Comparison of ENCODE assay signal across 16 cellular contexts in genomic region chr20:21272279-21272678, GRCh38. TPM values are rescaled to one million over a fixed set of nuclear protein-coding genes. Genes with fewer than 3 reads are reported as not detected.
DNase-seq lines count a peak whose midpoint lies in the region; ATAC-seq and TF ChIP-seq lines count a peak whose summit lies in the region.
"Had no signal": no experiment of that assay in that cellular context is flagged by ENCODE, and none has a peak within 500 bp of the region (broad histone marks: within the 10 kb centered on the region; RNA-seq: fewer than 3 reads in every experiment).

No MANE protein-coding gene starts in this region.

- H3K9me3 Mint-ChIP-seq in H9 (peaks cover 0 to 4% of the 10 kb centered on the region in 2 experiments; a peak in 2 of 5 replicates), mesothelial cell of epicardium (peaks cover 5% of the 10 kb centered on the region)

- H3K23ac ChIP-seq in IMR-90 (ENCODE audit: low read depth, low read length) (no peak overlapping the region), H9 (ENCODE audit: insufficient read length, low read depth, low read length) (no peak overlapping the region)

- H3K27ac Mint-ChIP-seq in H9 (no peak overlapping the region), mesothelial cell of epicardium (no peak overlapping the region)

- H3K9ac ChIP-seq in IMR-90 (ENCODE audit: low read depth, low read length) (no peak overlapping the region), H9 (ENCODE audit: extremely low read depth, insufficient read length, low read length) (no peak overlapping the region)

- H3K4me3 ChIP-seq in IMR-90 (ENCODE audit: insufficient read depth, low read depth, low read length), result no peak overlapping the region
- H3K4me3 ChIP-seq: ascending aorta, psoas muscle, stomach had no signal

- no peak overlapping the region for H4K8ac ChIP-seq in IMR-90 (ENCODE audit: low read depth in 2 of 2, low read length in 2 of 2)
- no peak overlapping the region for H4K8ac ChIP-seq in H9 (replicated peaks; ENCODE audit: insufficient read length, low read depth, low read length)

- H4K91ac ChIP-seq in IMR-90 (ENCODE audit: insufficient read depth, low read depth, low read length), result no peak overlapping the region
- H4K91ac ChIP-seq in H9 (ENCODE audit: insufficient read length, low read depth, low read length), result no peak overlapping the region

- H3K79me2 ChIP-seq in H9 (ENCODE audit: insufficient read depth, low read length), result no peaks in the 10 kb centered on the region

- H2BK5ac ChIP-seq in IMR-90 (ENCODE audit: low read depth, low read length, poor library complexity, severe bottlenecking), result no peak overlapping the region
- no peak overlapping the region for H2BK5ac ChIP-seq in H9 (ENCODE audit: insufficient read length, low read length)

- in situ Hi-C loops in IMR-90 (cut with MboI; ENCODE audit: low sequenced_read_pairs), result no loop called here

- no peak overlapping the region for H3K18ac ChIP-seq in IMR-90 (ENCODE audit: low read depth, low read length)
- H3K18ac ChIP-seq in H9 (ENCODE audit: insufficient read length, low read depth, low read length), result no peak overlapping the region

- dilution Hi-C loops in IMR-90 (cut with HindIII; ENCODE audit: low sequenced_read_pairs, unreplicated experiment), result no loop called here

- H3K9me3 ChIP-seq in IMR-90 (ENCODE audit: control insufficient read depth, insufficient read depth, low read length), result 0 out of 2 replicates have a peak, but pooled peaks cover 2% of the 10 kb centered on the region
- H3K9me3 ChIP-seq in H9 (ENCODE audit: control insufficient read depth, low read depth, low read length), result no peaks in the 10 kb centered on the region
- H3K9me3 ChIP-seq: ascending aorta, psoas muscle had no signal

- H2BK120ac ChIP-seq in IMR-90 (ENCODE audit: low read depth, low read length), result no peak overlapping the region
- no peak overlapping the region for H2BK120ac ChIP-seq in H9 (ENCODE audit: low read depth, low read length, poor library complexity, severe bottlenecking)

- no peaks in the 10 kb centered on the region for H4K20me1 ChIP-seq in IMR-90 (ENCODE audit: insufficient read depth, low read length)
- no peaks in the 10 kb centered on the region for H4K20me1 ChIP-seq in H9 (ENCODE audit: control insufficient read depth, insufficient read depth, insufficient read length)

- H2AK5ac ChIP-seq in IMR-90 (ENCODE audit: low read depth, low read length) (no peak overlapping the region), H9 (ENCODE audit: insufficient read length, low read length) (no peak overlapping the region)

- H4K5ac ChIP-seq in IMR-90 (ENCODE audit: low read depth, low read length) (no peak overlapping the region), H9 (ENCODE audit: insufficient read length, low read depth, low read length) (no peak overlapping the region)

- BruUV-seq in IMR-90 (replicated peaks; lab: Mats Ljungman, UMichigan), result no TSS peak

- CTCF ChIA-PET in IMR-90 (lab: Yijun Ruan, JAX), result no interaction called here

- DNase-seq in IMR-90 (peak; percentile 51), renal cortical epithelial cell (ENCODE audit: low read depth) (peak; percentile 44), H9 (no peak), mesothelial cell of epicardium (ENCODE audit: low spot score in 2 of 2, unreplicated experiment in 2 of 2) (no peak), NCI-H1694 treated with DMSO at 0.1 percent for 48 hours (lab: John Stamatoyannopoulos, UW) (no peak)
- DNase-seq: COR-L47; GOT3; midbrain; NCI-H510A; psoas muscle; stimulated activated CD4-positive, alpha-beta T cell treated with anti-CD3 and anti-CD28 coated beads, Interleukin-4, amount 100 ng/mL, for 1 hour; stomach had no signal

- no peak for TF ChIP-seq POLR2A in IMR-90 (IDR thresholded peaks at IDR 0.05; ENCODE audit: low read depth, low read length)

- H3K23me2 ChIP-seq in H9 (ENCODE audit: insufficient read length, low read depth, low read length, poor library complexity, severe bottlenecking), result no peaks in the 10 kb centered on the region

- H3T11ph ChIP-seq in H9 (ENCODE audit: low read length), result no peak overlapping the region

- peaks cover 8% of the 10 kb centered on the region for H3K27me3 ChIP-seq in IMR-90 (ENCODE audit: control insufficient read depth, insufficient read depth, low read length)
- H3K27me3 ChIP-seq in H9 (ENCODE audit: insufficient read depth, low read length), result no peaks in the 10 kb centered on the region
- H3K27me3 ChIP-seq: ascending aorta, stomach had no signal

- POLR2A ChIA-PET in IMR-90 (lab: Charles Lee; ENCODE audit: unreplicated experiment), result no interaction called here

- intact Hi-C loops in IMR-90 (cut with micrococcal nuclease), result no loop called here

- H3K4me2 ChIP-seq in IMR-90 (ENCODE audit: low read depth, low read length) (no peak overlapping the region), H9 (ENCODE audit: insufficient read depth, insufficient read length, low read length) (no peak overlapping the region)

- no peak overlapping the region for H2AK9ac ChIP-seq in IMR-90 (replicated peaks; ENCODE audit: low read depth, low read length, poor library complexity)

- no peaks in the 10 kb centered on the region for H3K4me1 Mint-ChIP-seq in H9
- H3K4me1 Mint-ChIP-seq in mesothelial cell of epicardium, result no peaks in the 10 kb centered on the region

- TF ChIP-seq RAD21 in IMR-90 (IDR thresholded peaks at IDR 0.05; ENCODE audit: low read length), result no peak

- H2BK20ac ChIP-seq in IMR-90 (ENCODE audit: low read depth, low read length), result no peak overlapping the region
- H2BK20ac ChIP-seq in H9 (ENCODE audit: low read depth, low read length, poor library complexity, severe bottlenecking), result no peak overlapping the region

- no peak for TF ChIP-seq CTCF in IMR-90 (conservative IDR thresholded peaks at IDR 0.05; ENCODE audit: low read depth, low read length)
- no peak for TF ChIP-seq CTCF in H9 (conservative IDR thresholded peaks at IDR 0.05)
- no peak for TF ChIP-seq CTCF in mesothelial cell of epicardium (IDR thresholded peaks at IDR 0.05; ENCODE audit: unreplicated experiment)

- no peak overlapping the region for H2AFZ ChIP-seq in IMR-90 (replicated peaks; ENCODE audit: low read length, poor library complexity)
- no peak overlapping the region for H2AFZ ChIP-seq in H9 (ENCODE audit: low read length)

- H2BK12ac ChIP-seq in H9 (ENCODE audit: insufficient read length, low read depth, low read length), result no peak overlapping the region

- no peak overlapping the region for H3K4ac ChIP-seq in IMR-90 (ENCODE audit: low read depth, low read length)
- H3K4ac ChIP-seq in H9 (ENCODE audit: low read depth, low read length), result no peak overlapping the region

- no peaks in the 10 kb centered on the region for H3K9me1 ChIP-seq in IMR-90 (ENCODE audit: insufficient read depth, low read length)

- H3K36me3 Mint-ChIP-seq in H9 (ENCODE audit: insufficient read depth in 1 of 3, low read depth in 3 of 3) (peaks cover 0 to 3% (median 0%) of the 10 kb centered on the region in 3 experiments; a peak in 2 of 7 replicates), mesothelial cell of epicardium (no peaks in the 10 kb centered on the region)

- no peak overlapping the region for H3K56ac ChIP-seq in IMR-90 (ENCODE audit: extremely low read depth, insufficient read depth, low read length)
- no peak overlapping the region for H3K56ac ChIP-seq in H9 (ENCODE audit: insufficient read length, low read depth, low read length)

- H3K27me3 Mint-ChIP-seq in H9 (ENCODE audit: low read depth) (no peaks in the 10 kb centered on the region; the same call in none of the 2 replicates), mesothelial cell of epicardium (ENCODE audit: low read depth) (peaks cover 34% of the 10 kb centered on the region)

- no peak overlapping the region for H3K14ac ChIP-seq in IMR-90 (replicated peaks; ENCODE audit: low read depth, low read length)
- no peak overlapping the region for H3K14ac ChIP-seq in H9 (ENCODE audit: insufficient read depth, low read length)

- H3K4me3 Mint-ChIP-seq in H9 (no peak overlapping the region), mesothelial cell of epicardium (no peak overlapping the region)

- H3K27ac ChIP-seq in IMR-90 (ENCODE audit: insufficient read depth, low read length) (no peak overlapping the region), H9 (ENCODE audit: insufficient read length, low read depth, low read length) (no peak overlapping the region)
- H3K27ac ChIP-seq: ascending aorta, psoas muscle, stomach had no signal

- H2BK15ac ChIP-seq in IMR-90 (ENCODE audit: low read depth, low read length) (no peak overlapping the region), H9 (ENCODE audit: low read depth, low read length) (no peak overlapping the region)

- no peaks in the 10 kb centered on the region for H3K79me1 ChIP-seq in IMR-90 (ENCODE audit: low read depth in 1 of 2, low read length in 2 of 2)
- H3K79me1 ChIP-seq in H9 (ENCODE audit: insufficient read depth, low read depth, low read length, poor library complexity, severe bottlenecking), result no peaks in the 10 kb centered on the region

- ATAC-seq in GM19023 (IDR thresholded peaks at IDR 0.05; ENCODE audit: unreplicated experiment) (peak; percentile 64), HG02610 (IDR thresholded peaks at IDR 0.05; ENCODE audit: unreplicated experiment) (peak; percentile 53), IMR-90 (ENCODE audit: low read depth) (peak; percentile 49; the same call in 1 of the 2 replicates), HG03135 (IDR thresholded peaks at IDR 0.05; ENCODE audit: unreplicated experiment) (no peak)
- ATAC-seq: psoas muscle had no signal

- no peaks in the 10 kb centered on the region for H3K4me1 ChIP-seq in IMR-90 (ENCODE audit: control insufficient read depth, insufficient read depth, low read length)
- no peaks in the 10 kb centered on the region for H3K4me1 ChIP-seq in H9 (ENCODE audit: insufficient read depth, low read length)
- H3K4me1 ChIP-seq: ascending aorta, psoas muscle, stomach had no signal

- H3K36me3 ChIP-seq in IMR-90 (ENCODE audit: control insufficient read depth, insufficient read depth, low read length), result no peaks in the 10 kb centered on the region
- H3K36me3 ChIP-seq: ascending aorta, stomach had no signal

TF ChIP-seq in IMR-90, 13 proteins besides CTCF, POLR2A, EP300 and RAD21 (continues in another document):
- TF ChIP-seq MAZ (IDR thresholded peaks at IDR 0.05; ENCODE audit: borderline replicate concordance, low read depth, low read length), result no peak
- TF ChIP-seq BHLHE40 (IDR thresholded peaks at IDR 0.05; ENCODE audit: low read depth, low read length), result no peak

RNA-seq across cellular contexts. Expression of gene XRN2, which starts 30.9 kb away (rescaled TPM):
- total RNA-seq in IMR-90 (2012; rRNA removed) (70.8 and 99.2 TPM in 2 replicates), renal cortical epithelial cell (135 and 156 TPM in 2 replicates), H9 (2021) (96.7 and 97.6 TPM in 2 replicates), mesothelial cell of epicardium (76.7 to 79.7 TPM (median 77.0 TPM) in 3 replicates)
- 49.5 and 58.1 TPM in 2 replicates for polyA plus RNA-seq in IMR-90 (2012; rRNA removed)
- polyA plus RNA-seq in IMR-90 (2012; cell fraction: cytosol; rRNA removed), result 12.7 and 15.9 TPM in 2 replicates
- polyA plus RNA-seq in IMR-90 (2012; cell fraction: nucleus; rRNA removed; ENCODE audit: low replicate concordance), result 11.1 and 42.3 TPM in 2 replicates

Comparison
In these comparisons a context has a peak if more than half of its experiments do, and no peak if none do; other contexts are left out.
1. DNase-seq: peak in IMR-90 (single experiment) and renal cortical epithelial cell (single experiment); none in H9 (single experiment), mesothelial cell of epicardium (0 of 2) and NCI-H1694 treated with DMSO at 0.1 percent for 48 hours (single experiment).